ENCODE assay signal across 21 cellular contexts in the genomic region with DNA sequence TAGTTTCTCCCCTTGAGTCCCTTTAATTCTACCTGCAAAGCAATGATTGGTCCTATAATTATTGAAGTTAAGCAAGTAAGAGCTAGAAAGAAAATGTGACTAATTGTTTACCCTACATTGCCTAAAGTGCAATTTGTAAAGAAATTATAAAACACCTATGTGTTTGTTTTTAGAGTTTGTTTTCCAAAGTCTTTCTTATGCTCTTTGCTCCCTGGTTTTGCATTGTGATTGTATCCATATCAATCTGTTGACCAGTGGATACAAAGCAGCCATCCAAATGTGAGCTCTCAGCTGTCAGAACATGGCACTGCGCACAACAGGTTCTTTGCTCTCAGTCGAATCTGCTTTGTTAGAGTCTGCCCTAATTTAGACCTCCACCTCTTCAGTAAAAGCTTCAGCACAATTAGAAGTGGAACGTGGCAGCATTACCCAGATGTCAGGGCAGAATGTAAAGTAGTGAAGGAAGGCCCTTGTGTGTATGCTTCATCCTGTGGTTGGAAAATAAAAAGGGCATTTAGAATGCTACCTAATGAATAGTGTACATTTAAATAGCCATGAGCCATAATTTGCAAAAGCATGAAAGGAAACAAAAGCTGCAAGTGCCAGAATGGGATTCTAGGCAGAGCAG.
"Had no signal": no experiment of that assay in that cellular context is flagged by ENCODE, and none has a peak within 500 bp of the region (broad histone marks: within the 10 kb centered on the region; RNA-seq: fewer than 3 reads in every experiment).

No MANE protein-coding gene starts in this region.

- H3K36me3 ChIP-seq: uterus had no signal

- H3K4me1 ChIP-seq: psoas muscle, transverse colon, uterus had no signal

- H3K27ac Mint-ChIP-seq: activated B cell treated with CpG ODN at 0.5 μM for 24 hours; activated CD8-positive, alpha-beta T cell treated with anti-CD3 and anti-CD28 coated beads, Interleukin-2, amount 10 ng/mL, durations not matched to agents 7 days and 5 days; activated naive CD4-positive, alpha-beta T cell treated with anti-CD3 and anti-CD28 coated beads for 36 hours; activated T-cell treated with anti-CD3 and anti-CD28 coated beads, Interleukin-2, amount 50 U/mL, for 24 hours; activated T-helper 2 cell treated with anti-CD3 and anti-CD28 coated beads, Interferon-gamma antibody, Interleukin-2, Interleukin-4, amounts not matched to agents 10 μg/mL and 5 μg/mL and 100 μg/mL, durations not matched to agents 14 hours and 24 hours and 36 hours; T-helper 2 cell treated with Interferon-gamma antibody and Interleukin-4, amounts not matched to agents 5 μg/mL and 100 μg/mL, for 36 hours had no signal

- H3K27me3 ChIP-seq: transverse colon, uterus had no signal

- H3K4me3 ChIP-seq: left ventricle myocardium inferior, psoas muscle, transverse colon, uterus had no signal

- H3K4me1 Mint-ChIP-seq: activated B cell treated with CpG ODN at 0.5 μM for 24 hours had no signal

- H3K4me3 Mint-ChIP-seq: activated B cell treated with CpG ODN at 0.5 μM for 24 hours; activated CD8-positive, alpha-beta T cell treated with anti-CD3 and anti-CD28 coated beads, Interleukin-2, amount 10 ng/mL, durations not matched to agents 7 days and 5 days; activated naive CD4-positive, alpha-beta T cell treated with anti-CD3 and anti-CD28 coated beads for 36 hours; activated T-cell treated with anti-CD3 and anti-CD28 coated beads, Interleukin-2, amount 50 U/mL, for 24 hours; endodermal cell; T-helper 2 cell treated with Interferon-gamma antibody and Interleukin-4, amounts not matched to agents 5 μg/mL and 100 μg/mL, for 36 hours had no signal

- ATAC-seq: activated CD8-positive, alpha-beta T cell treated with anti-CD3 and anti-CD28 coated beads, Interleukin-2, amount 10 ng/mL, durations not matched to agents 7 days and 5 days; psoas muscle; right cardiac atrium; stimulated activated naive CD8-positive, alpha-beta T cell treated with anti-CD3 and anti-CD28 coated beads, Interleukin-15, Interleukin-2, amounts not matched to agents 100 U/mL and 50 U/mL, for 24 hours had no signal

- H3K9me3 ChIP-seq: left ventricle myocardium inferior, psoas muscle, transverse colon, uterus had no signal

- H3K9me3 Mint-ChIP-seq: activated B cell treated with CpG ODN at 0.5 μM for 24 hours; activated naive CD4-positive, alpha-beta T cell treated with anti-CD3 and anti-CD28 coated beads for 36 hours; activated T-cell treated with anti-CD3 and anti-CD28 coated beads, Interleukin-2, amount 50 U/mL, for 24 hours; activated T-helper 2 cell treated with anti-CD3 and anti-CD28 coated beads, Interferon-gamma antibody, Interleukin-2, Interleukin-4, amounts not matched to agents 10 μg/mL and 5 μg/mL and 100 μg/mL, durations not matched to agents 14 hours and 24 hours and 36 hours; brain; endodermal cell; T-helper 2 cell treated with Interferon-gamma antibody and Interleukin-4, amounts not matched to agents 5 μg/mL and 100 μg/mL, for 36 hours had no signal

- H3K27me3 Mint-ChIP-seq: activated B cell treated with CpG ODN at 0.5 μM for 24 hours; activated T-cell treated with anti-CD3 and anti-CD28 coated beads, Interleukin-2, amount 50 U/mL, for 24 hours had no signal

- DNase-seq: activated B cell treated with CpG ODN at 0.5 μM for 24 hours; activated CD4-positive, alpha-beta T cell treated with anti-CD3 and anti-CD28 coated beads for 48 hours; activated CD8-positive, alpha-beta T cell treated with anti-CD3 and anti-CD28 coated beads, Interleukin-2, amount 10 ng/mL, durations not matched to agents 7 days and 5 days; activated naive CD4-positive, alpha-beta T cell treated with anti-CD3 and anti-CD28 coated beads for 36 hours; activated T-cell treated with anti-CD3 and anti-CD28 coated beads, Interleukin-2, amount 50 U/mL, for 24 hours; central memory CD4-positive, alpha-beta T cell; endodermal cell; head of caudate nucleus; left ventricle myocardium inferior; psoas muscle; right cardiac atrium; stimulated activated CD4-positive, alpha-beta T cell treated with anti-CD3 and anti-CD28 coated beads, Interleukin-2, amount 100 ng/mL, for 24 hours; stimulated activated naive CD8-positive, alpha-beta T cell treated with anti-CD3 and anti-CD28 coated beads, Interleukin-15, Interleukin-2, amounts not matched to agents 100 U/mL and 50 U/mL, for 24 hours; transverse colon; uterus had no signal

- FAIRE-seq: colon, frontal cortex had no signal

- H3K27ac ChIP-seq: epithelial cell of prostate, left ventricle myocardium inferior, psoas muscle, transverse colon, uterus had no signal
